ENCODE assay signal across 8 cellular contexts in the genomic region with DNA sequence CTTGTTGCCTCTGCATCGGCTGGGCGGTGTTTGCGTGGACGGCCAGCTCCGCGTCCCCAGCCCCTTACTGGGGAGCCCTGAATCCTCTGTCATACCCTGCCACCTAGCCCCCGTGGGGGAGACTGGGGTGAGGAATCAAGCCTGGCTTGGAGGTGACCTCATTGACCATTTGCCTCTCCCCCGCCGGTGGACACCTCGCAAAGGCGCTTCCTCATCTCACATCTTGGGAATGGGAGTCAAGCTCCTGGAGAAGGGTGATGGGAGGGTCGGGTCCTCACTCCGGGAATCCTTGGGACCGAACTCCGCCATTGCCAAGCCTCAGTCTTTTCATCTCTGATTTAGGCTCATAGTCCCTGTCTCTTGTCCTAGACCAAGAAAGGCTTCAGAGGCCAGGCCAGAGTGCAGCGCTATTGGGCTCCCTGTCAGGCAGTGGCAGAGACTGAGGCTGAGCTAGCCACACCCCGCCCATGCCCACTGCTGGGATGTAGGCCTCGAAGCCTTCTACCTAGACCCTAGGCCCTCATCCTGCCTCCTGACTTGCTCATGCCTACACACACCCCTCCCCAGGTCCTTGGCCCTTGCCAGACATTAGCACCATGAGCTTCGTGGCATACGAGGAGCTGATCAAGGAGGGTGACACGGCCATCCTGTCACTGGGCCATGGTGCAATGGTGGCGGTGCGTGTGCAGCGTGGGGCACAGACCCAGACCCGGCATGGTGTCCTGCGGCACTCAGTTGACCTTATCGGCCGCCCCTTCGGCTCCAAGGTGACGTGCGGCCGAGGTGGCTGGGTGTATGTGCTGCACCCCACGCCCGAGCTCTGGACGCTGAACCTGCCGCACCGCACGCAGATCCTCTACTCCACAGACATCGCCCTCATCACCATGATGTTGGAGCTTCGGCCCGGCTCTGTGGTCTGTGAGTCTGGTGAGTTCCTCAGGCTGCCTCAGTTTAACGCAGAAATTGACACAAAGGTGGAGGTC. TPM values are rescaled to one million over a fixed set of nuclear protein-coding genes. Genes with fewer than 3 reads are reported as not detected.
A peak's percentile ranks its signal among the peaks of the same experiment; 100 is the strongest.
DNase-seq lines count a peak whose midpoint lies in the region; ATAC-seq and TF ChIP-seq lines count a peak whose summit lies in the region.

No MANE protein-coding gene starts in this region.

- peaks cover 3% of the 10 kb centered on the region for H3K27me3 ChIP-seq in HUES6 (ENCODE audit: control insufficient read depth, insufficient read depth, low read length)
- no peaks in the 10 kb centered on the region for H3K27me3 ChIP-seq in muscle layer of duodenum (ENCODE audit: low read depth, low read length)

- TF ChIP-seq CTCF in AG09309 (IDR thresholded peaks at IDR 0.05; ENCODE audit: control insufficient read depth, insufficient read depth, low read depth, low read length, missing control alignments), result no peak

- peak overlapping the region; percentile 92 for H3K4me3 ChIP-seq in AG09309 (ENCODE audit: control insufficient read depth, low read depth, low read length)
- peak overlapping the region; percentile 89 for H3K4me3 ChIP-seq in HUES6 (ENCODE audit: low read depth, low read length)
- peak overlapping the region; percentile 88 to 98 for H3K4me3 ChIP-seq in muscle layer of duodenum (ENCODE audit: low read depth in 1 of 2, low read length in 2 of 2)

- no peaks in the 10 kb centered on the region for H3K9me3 ChIP-seq in HUES6 (ENCODE audit: control insufficient read depth, insufficient read depth, low read depth, low read length)
- no peaks in the 10 kb centered on the region for H3K9me3 ChIP-seq in muscle layer of duodenum (ENCODE audit: control insufficient read depth in 1 of 2, low read length in 2 of 2)

- peaks cover 21% of the 10 kb centered on the region for H3K36me3 Mint-ChIP-seq in central memory CD8-positive, alpha-beta T cell (ENCODE audit: insufficient read depth)

- H3K9ac ChIP-seq in HUES6 (ENCODE audit: low read length), result peak overlapping the region; percentile 87

- H3K4me1 ChIP-seq in HUES6 (ENCODE audit: control insufficient read depth, insufficient read depth, low read length) (peaks cover 17% of the 10 kb centered on the region), muscle layer of duodenum (ENCODE audit: control insufficient read depth in 1 of 2, insufficient read depth in 2 of 2, low read length in 2 of 2) (peaks cover 11 to 66% of the 10 kb centered on the region in 2 donors)

- H3K4me3 Mint-ChIP-seq in central memory CD8-positive, alpha-beta T cell, result peak overlapping the region; percentile 91

- H3K27ac Mint-ChIP-seq in central memory CD8-positive, alpha-beta T cell (ENCODE audit: low read depth), result peak overlapping the region; percentile 95

- no peak for ATAC-seq in central memory CD8-positive, alpha-beta T cell (replicated peaks; ENCODE audit: extremely low read depth, poor library complexity, severe bottlenecking)

- H3K27me3 Mint-ChIP-seq in central memory CD8-positive, alpha-beta T cell, result no peaks in the 10 kb centered on the region

- H3K36me3 ChIP-seq in HUES6 (ENCODE audit: control insufficient read depth, insufficient read depth, low read length), result peaks cover 20% of the 10 kb centered on the region
- no peaks in the 10 kb centered on the region for H3K36me3 ChIP-seq in muscle layer of duodenum (ENCODE audit: control insufficient read depth in 1 of 2, insufficient read depth in 2 of 2, low read length in 2 of 2)

- no peaks in the 10 kb centered on the region for H3K9me3 Mint-ChIP-seq in central memory CD8-positive, alpha-beta T cell

- DNase-seq in AG09309 (ENCODE audit: low read depth) (no peak), NOMO-1 (lab: John Stamatoyannopoulos, UW; ENCODE audit: unreplicated experiment in 2 of 2) (no peak), DMS 273 treated with DMSO at 0.1 percent for 48 hours (lab: John Stamatoyannopoulos, UW) (no peak), cerebellum (ENCODE audit: low spot score) (no peak), amniotic stem cell (lab: John Stamatoyannopoulos, UW) (no peak)
- peak in 1 of 2 donors; percentile 29 for DNase-seq in central memory CD8-positive, alpha-beta T cell (ENCODE audit: low spot score in 2 of 2)

- peaks cover 32% of the 10 kb centered on the region for H3K4me1 Mint-ChIP-seq in central memory CD8-positive, alpha-beta T cell

- peak overlapping the region; percentile 66; the same call in 1 of the 2 replicates for H3K27ac ChIP-seq in HUES6 (ENCODE audit: low read depth, low read length)
- peak overlapping the region; percentile 74 for H3K27ac ChIP-seq in muscle layer of duodenum (ENCODE audit: low read length)

RNA-seq across cellular contexts. Expression of a gene that starts 0.7 kb away (rescaled TPM):
- total RNA-seq in cerebellum, result 5.1 TPM

RNA-seq across cellular contexts. Expression of a gene that starts 7.0 kb away (rescaled TPM):
- 155 TPM for total RNA-seq in cerebellum

RNA-seq across cellular contexts. Expression of a gene that starts 32.8 kb away (rescaled TPM):
- 27.2 TPM for total RNA-seq in cerebellum

RNA-seq across cellular contexts. Expression of a gene that starts 33.1 kb away (rescaled TPM):
- 23.4 TPM for total RNA-seq in cerebellum
